Comparison of ENCODE assay signal across 22 cellular contexts in the genomic region with DNA sequence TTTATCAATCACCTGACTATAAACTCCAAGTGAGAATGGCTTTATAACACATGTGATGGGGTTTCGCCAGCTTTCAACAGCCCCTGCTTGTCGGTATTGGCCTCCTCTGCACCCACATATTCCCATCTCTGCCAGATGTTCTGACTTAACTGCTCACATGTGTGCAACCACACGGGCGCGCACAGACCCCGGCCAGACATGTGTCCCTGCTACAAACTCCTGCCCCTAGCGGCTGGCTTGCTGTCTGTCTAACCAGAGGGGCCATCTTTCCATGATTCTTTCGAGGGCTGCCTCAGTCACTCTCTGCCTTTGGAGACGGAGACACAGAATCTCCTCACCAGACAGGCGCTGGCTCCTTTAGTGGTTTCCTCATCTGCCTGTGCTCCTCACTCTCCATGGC. TPM values are rescaled to one million over a fixed set of nuclear protein-coding genes. Genes with fewer than 3 reads are reported as not detected.
DNase-seq lines count a peak whose midpoint lies in the region; ATAC-seq and TF ChIP-seq lines count a peak whose summit lies in the region.
"Had no signal": no experiment of that assay in that cellular context is flagged by ENCODE, and none has a peak within 500 bp of the region (broad histone marks: within the 10 kb centered on the region; RNA-seq: fewer than 3 reads in every experiment).

No MANE protein-coding gene starts in this region.

- DNase-seq in BJ (ENCODE audit: low read depth) (no peak), HCT116 (ENCODE audit: low read depth, low spot score) (no peak), DMS 273 treated with DMSO at 0.1 percent for 48 hours (lab: John Stamatoyannopoulos, UW) (no peak), HT-29 (ENCODE audit: low spot score) (no peak), posterior vena cava (ENCODE audit: low spot score) (no peak)
- DNase-seq: activated B cell treated with CpG ODN at 0.5 μM for 24 hours; activated CD8-positive, alpha-beta T cell treated with anti-CD3 and anti-CD28 coated beads, Interleukin-2, amount 10 ng/mL, durations not matched to agents 7 days and 5 days; activated naive CD8-positive, alpha-beta T cell treated with anti-CD3 and anti-CD28 coated beads, Interleukin-2, amount 10 ng/mL, durations not matched to agents 7 days and 5 days; activated T-cell treated with anti-CD3 and anti-CD28 coated beads, Interleukin-2, amount 50 U/mL, for 72 hours; AML-193; GF-D8; naive thymus-derived CD8-positive, alpha-beta T cell; NCI-H1930; OCI-M1; SIG-M5; stimulated activated CD4-positive, alpha-beta T cell treated with anti-CD3 and anti-CD28 coated beads, Interleukin-4, amount 100 ng/mL, for 24 hours; substantia nigra had no signal

- no peak overlapping the region for H3K4me3 Mint-ChIP-seq in brain
- H3K4me3 Mint-ChIP-seq: activated B cell treated with CpG ODN at 0.5 μM for 24 hours; activated CD8-positive, alpha-beta T cell treated with anti-CD3 and anti-CD28 coated beads, Interleukin-2, amount 10 ng/mL, durations not matched to agents 7 days and 5 days; activated naive CD8-positive, alpha-beta T cell treated with anti-CD3 and anti-CD28 coated beads, Interleukin-2, amount 10 ng/mL, durations not matched to agents 7 days and 5 days; activated T-cell treated with anti-CD3 and anti-CD28 coated beads, Interleukin-2, amount 50 U/mL, for 72 hours; memory B cell; naive thymus-derived CD8-positive, alpha-beta T cell had no signal

- no peak overlapping the region for H3K4me2 ChIP-seq in HCT116 (ENCODE audit: low read length)

- H3K27ac Mint-ChIP-seq in brain: peak overlapping the region in 3 of 5 experiments; percentile 32 to 93 (median 75)
- H3K27ac Mint-ChIP-seq: activated B cell treated with CpG ODN at 0.5 μM for 24 hours; activated CD8-positive, alpha-beta T cell treated with anti-CD3 and anti-CD28 coated beads, Interleukin-2, amount 10 ng/mL, durations not matched to agents 7 days and 5 days; activated naive CD8-positive, alpha-beta T cell treated with anti-CD3 and anti-CD28 coated beads, Interleukin-2, amount 10 ng/mL, durations not matched to agents 7 days and 5 days; activated T-cell treated with anti-CD3 and anti-CD28 coated beads, Interleukin-2, amount 50 U/mL, for 72 hours; memory B cell; naive thymus-derived CD8-positive, alpha-beta T cell had no signal

- H3K4me1 Mint-ChIP-seq in brain: peaks cover 41% of the 10 kb centered on the region
- H3K4me1 Mint-ChIP-seq: activated B cell treated with CpG ODN at 0.5 μM for 24 hours; activated naive CD8-positive, alpha-beta T cell treated with anti-CD3 and anti-CD28 coated beads, Interleukin-2, amount 10 ng/mL, durations not matched to agents 7 days and 5 days; memory B cell; naive thymus-derived CD8-positive, alpha-beta T cell had no signal

- no peak overlapping the region for H3K9ac ChIP-seq in HCT116 (ENCODE audit: low read length)

- no peaks in the 10 kb centered on the region for H3K4me1 ChIP-seq in HCT116 (ENCODE audit: control insufficient read depth in 1 of 2, insufficient read depth in 2 of 2, low read length in 2 of 2)
- H3K4me1 ChIP-seq in gastroesophageal sphincter: peaks cover 0 to 99% (median 11%) of the 10 kb centered on the region in 3 donors

- RAD21 ChIA-PET in HCT116 (lab: Charles Lee; ENCODE audit: low non-redundant PET in 1 of 2, low total read pairs in 2 of 2, uncharacterized antibody in 2 of 2, unreplicated experiment in 2 of 2): no interaction called here

- BruUV-seq in HCT116 (replicated peaks; lab: Mats Ljungman, UMichigan): no TSS peak

- H2AFZ ChIP-seq in HCT116 (ENCODE audit: low read depth, low read length, poor library complexity, severe bottlenecking): no peak overlapping the region

- no peaks in the 10 kb centered on the region for H3K27me3 Mint-ChIP-seq in brain
- H3K27me3 Mint-ChIP-seq: activated B cell treated with CpG ODN at 0.5 μM for 24 hours; memory B cell; naive thymus-derived CD8-positive, alpha-beta T cell had no signal

- no peaks in the 10 kb centered on the region for H4K20me1 ChIP-seq in HCT116 (ENCODE audit: insufficient read depth)

- TF ChIP-seq CTCF in BJ (IDR thresholded peaks at IDR 0.05; ENCODE audit: insufficient read depth, low read depth, low read length): peak; percentile 39
- peak; percentile 5 to 16 (median 13); a peak in 1 of 6 replicates for TF ChIP-seq CTCF in HCT116 (IDR thresholded peaks at IDR 0.05 in 2 of 3, conservative IDR thresholded peaks at IDR 0.05 in 1 of 3; ENCODE audit: borderline replicate concordance in 1 of 3, insufficient read depth in 1 of 3, low read depth in 2 of 3, low read length in 2 of 3)
- TF ChIP-seq CTCF in brain (conservative IDR thresholded peaks at IDR 0.05): peak in 1 of 2 experiments; percentile 18
- TF ChIP-seq CTCF in gastroesophageal sphincter (IDR thresholded peaks at IDR 0.05): peak in 2 of 4 experiments; percentile 26 to 31

- H3K9me3 ChIP-seq in HCT116 (ENCODE audit: control insufficient read depth in 1 of 2, insufficient read depth in 1 of 2, low read depth in 1 of 2, low read length in 2 of 2): no peaks in the 10 kb centered on the region
- no peaks in the 10 kb centered on the region for H3K9me3 ChIP-seq in gastroesophageal sphincter

- 84 to 87% methylated on average over 4 of the region's 10 CpGs for WGBS in gastroesophageal sphincter (ENCODE audit: low coverage in 1 of 2), 2 donors

- intact Hi-C loops in HCT116 (cut with micrococcal nuclease) (no loop called here), posterior vena cava (cut with DNase I) (loop anchor here in 1 of 2 donors (5.0 kb wide), 1 partner anchor 912 kb away; no protein-coding TSS in a partner anchor)

- TF ChIP-seq EP300 in gastroesophageal sphincter (IDR thresholded peaks at IDR 0.05): no peak

- H3K36me3 ChIP-seq in BJ (ENCODE audit: control insufficient read depth, insufficient read depth, low read length) (no peaks in the 10 kb centered on the region), HCT116 (ENCODE audit: control insufficient read depth in 1 of 2, insufficient read depth in 2 of 2, low read length in 2 of 2) (no peaks in the 10 kb centered on the region), gastroesophageal sphincter (no peaks in the 10 kb centered on the region)

- H3K9me2 ChIP-seq in HCT116 (ENCODE audit: insufficient read depth): no peaks in the 10 kb centered on the region

- H3K27me3 ChIP-seq in BJ (ENCODE audit: control insufficient read depth, insufficient read depth, low read length) (no peaks in the 10 kb centered on the region), HCT116 (ENCODE audit: insufficient read depth, low read length) (no peaks in the 10 kb centered on the region), gastroesophageal sphincter (no peaks in the 10 kb centered on the region)

- H3K4me3 ChIP-seq in BJ (ENCODE audit: low read depth, low read length): no peak overlapping the region
- H3K4me3 ChIP-seq in HCT116 (replicated peaks in 1 of 2; ENCODE audit: low read depth in 1 of 2, low read length in 2 of 2): no peak overlapping the region
- H3K4me3 ChIP-seq in gastroesophageal sphincter: no peak overlapping the region
- H3K4me3 ChIP-seq: skin epidermis had no signal

- H3K79me2 ChIP-seq in HCT116 (ENCODE audit: insufficient read depth, low read length): no peaks in the 10 kb centered on the region

- POLR2A ChIA-PET in BJ (lab: Charles Lee) (no interaction called here), HCT116 (lab: Charles Lee) (no interaction called here)

- ATAC-seq in HCT116: peak; percentile 65; the same call in 1 of the 2 replicates
- no peak for ATAC-seq in gastroesophageal sphincter
- no peak for ATAC-seq in HG03196 (IDR thresholded peaks at IDR 0.05; ENCODE audit: unreplicated experiment)
- ATAC-seq: activated CD8-positive, alpha-beta T cell treated with anti-CD3 and anti-CD28 coated beads, Interleukin-2, amount 10 ng/mL, durations not matched to agents 7 days and 5 days; activated T-cell treated with anti-CD3 and anti-CD28 coated beads, Interleukin-2, amount 50 U/mL, for 72 hours; naive thymus-derived CD8-positive, alpha-beta T cell had no signal

- CTCF ChIA-PET in BJ (lab: Yijun Ruan, JAX): interaction anchor here (1.3 kb wide), 1 partner anchor 10 kb away, joined by 3 read pairs; no protein-coding TSS in a partner anchor
- CTCF ChIA-PET in HCT116 (lab: Charles Lee): no interaction called here

- no peak for TF ChIP-seq RAD21 in HCT116 (IDR thresholded peaks at IDR 0.05; ENCODE audit: low read depth)

- H3K27ac ChIP-seq in HCT116 (ENCODE audit: low read depth, low read length) (no peak overlapping the region), gastroesophageal sphincter (peak overlapping the region; percentile 63 to 79 (median 71))

- no peaks in the 10 kb centered on the region for H3K9me3 Mint-ChIP-seq in brain
- H3K9me3 Mint-ChIP-seq: activated B cell treated with CpG ODN at 0.5 μM for 24 hours; activated naive CD8-positive, alpha-beta T cell treated with anti-CD3 and anti-CD28 coated beads, Interleukin-2, amount 10 ng/mL, durations not matched to agents 7 days and 5 days; activated T-cell treated with anti-CD3 and anti-CD28 coated beads, Interleukin-2, amount 50 U/mL, for 72 hours; memory B cell; naive thymus-derived CD8-positive, alpha-beta T cell had no signal

- peaks cover 12% of the 10 kb centered on the region for H3K36me3 Mint-ChIP-seq in brain
- H3K36me3 Mint-ChIP-seq: activated naive CD8-positive, alpha-beta T cell treated with anti-CD3 and anti-CD28 coated beads, Interleukin-2, amount 10 ng/mL, durations not matched to agents 7 days and 5 days; memory B cell; naive thymus-derived CD8-positive, alpha-beta T cell had no signal

- TF ChIP-seq POLR2A in HCT116 (IDR thresholded peaks at IDR 0.05; ENCODE audit: borderline replicate concordance, extremely low read depth, insufficient read depth, insufficient read length): no peak
- TF ChIP-seq POLR2A in gastroesophageal sphincter (IDR thresholded peaks at IDR 0.05): no peak

RNA-seq across cellular contexts. Expression of gene STON1, which starts 15.3 kb away (rescaled TPM):
- polyA plus RNA-seq in BJ (2011; rRNA removed) (4.0 and 5.6 TPM in 2 replicates), brain (ENCODE audit: insufficient read depth, low read depth, low replicate concordance) (0.95 TPM)
- polyA minus RNA-seq in BJ (2011; rRNA and poly(A)+ RNA removed): 4.5 and 4.9 TPM in 2 replicates
- total RNA-seq in HCT116 (2021; ENCODE audit: unreplicated experiment) (1.4 TPM), gastroesophageal sphincter (100 to 1,000 TPM; 118 to 263 (median 158) TPM), posterior vena cava (10 to 100 TPM; 44.7 to 47.9 TPM)
- 0.43 and 0.55 TPM in 2 replicates for polyA plus RNA-seq in HCT116 (2012)
- 0.29 TPM in 1 of 2 replicates, not detected in the other for total RNA-seq in HT-29 (2014; rRNA removed; shearing (Covaris generic))

Comparison
In these comparisons a context has a peak if more than half of its experiments do, and no peak if none do; other contexts are left out.
1. RNA of gene STON1, which starts 15.3 kb away (total RNA-seq): 118 to 263 TPM in gastroesophageal sphincter and 44.7 to 47.9 TPM in posterior vena cava; 1.4 TPM in HCT116 (single experiment) and 0.29 TPM in HT-29; every median in the first group is over 10 times any median in the second.